25 cellular contexts compared by ENCODE assay signal in genomic region chr1:29056256-29056655, GRCh38.
"Had no signal": no experiment of that assay in that cellular context is flagged by ENCODE, and none has a peak within 500 bp of the region (broad histone marks: within the 10 kb centered on the region; RNA-seq: fewer than 3 reads in every experiment).

No MANE protein-coding gene starts in this region.

- H3K27me3 ChIP-seq: colonic mucosa, dorsolateral prefrontal cortex, esophagus squamous epithelium, foreskin keratinocyte, gastrocnemius medialis, gastroesophageal sphincter, heart left ventricle, heart right ventricle had no signal

- H3K9me3 Mint-ChIP-seq: dendritic cell treated with granulocyte-macrophage colony-stimulating factor and Interleukin-4, amounts not matched to agents 40 ng/mL and 50 ng/mL, for 4 days; effector memory CD8-positive, alpha-beta T cell; endodermal cell had no signal

- H3K4me1 ChIP-seq: colonic mucosa, foreskin keratinocyte, gastrocnemius medialis, heart left ventricle, heart right ventricle had no signal

- H3K4me1 Mint-ChIP-seq: endodermal cell had no signal

- ATAC-seq: effector memory CD8-positive, alpha-beta T cell; esophagus mucosa; foreskin keratinocyte; gastrocnemius medialis; gastroesophageal sphincter; heart left ventricle; heart right ventricle had no signal

- H3K27ac ChIP-seq: colonic mucosa, coronary artery, dorsolateral prefrontal cortex, epithelial cell of prostate, esophagus muscularis mucosa, esophagus squamous epithelium, foreskin keratinocyte, gastrocnemius medialis, gastroesophageal sphincter, heart left ventricle, heart right ventricle had no signal

- H3K27ac Mint-ChIP-seq: dendritic cell treated with granulocyte-macrophage colony-stimulating factor and Interleukin-4, amounts not matched to agents 40 ng/mL and 50 ng/mL, for 4 days; effector memory CD8-positive, alpha-beta T cell; endodermal cell had no signal

- H3K9me3 ChIP-seq: colonic mucosa, esophagus muscularis mucosa, esophagus squamous epithelium, gastrocnemius medialis, gastroesophageal sphincter, heart left ventricle, heart right ventricle had no signal

- DNase-seq: colonic mucosa; cortex of kidney; dermis blood vessel endothelial cell; dorsolateral prefrontal cortex; effector CD4-positive, alpha-beta T cell; effector CD8-positive, alpha-beta T cell; effector memory CD4-positive, alpha-beta T cell; effector memory CD8-positive, alpha-beta T cell; endodermal cell; erythroblast; esophagus squamous epithelium; foreskin fibroblast; foreskin keratinocyte; foreskin melanocyte; gastrocnemius medialis; glutamatergic neuron; head of caudate nucleus; heart left ventricle; heart right ventricle had no signal

- H3K4me3 ChIP-seq: colonic mucosa, coronary artery, dorsolateral prefrontal cortex, esophagus muscularis mucosa, esophagus squamous epithelium, gastrocnemius medialis, gastroesophageal sphincter, heart left ventricle, heart right ventricle had no signal

- H3K36me3 ChIP-seq: colonic mucosa had no signal

- H3K4me3 Mint-ChIP-seq: dendritic cell treated with granulocyte-macrophage colony-stimulating factor and Interleukin-4, amounts not matched to agents 40 ng/mL and 50 ng/mL, for 4 days; effector memory CD8-positive, alpha-beta T cell; endodermal cell had no signal

- H3K27me3 Mint-ChIP-seq: dendritic cell treated with granulocyte-macrophage colony-stimulating factor and Interleukin-4, amounts not matched to agents 40 ng/mL and 50 ng/mL, for 4 days; effector memory CD8-positive, alpha-beta T cell had no signal
